Comparison of ENCODE assay signal across 1 cellular context in the genomic region with DNA sequence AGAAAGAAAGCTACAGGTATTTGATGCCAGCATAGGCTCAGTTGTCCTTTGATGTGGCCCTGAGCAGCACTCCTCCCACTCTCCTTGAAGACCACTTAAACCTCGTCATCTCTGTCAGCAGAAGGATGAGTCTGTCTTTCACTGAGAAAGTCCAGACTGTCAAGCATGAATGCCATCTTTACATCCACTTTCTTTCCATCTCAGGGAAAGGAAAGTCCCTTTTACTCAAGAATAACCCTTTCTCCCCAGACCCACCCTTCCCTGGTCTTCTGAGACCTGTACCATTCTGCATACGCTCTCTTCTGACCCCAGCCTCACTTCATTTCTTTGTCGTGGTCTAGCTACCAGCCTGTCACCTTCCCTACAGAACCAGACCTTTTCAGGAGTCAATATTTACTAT.
TF ChIP-seq lines count a peak whose summit lies in the region.

No MANE protein-coding gene starts in this region.

TF ChIP-seq in K562, 482 proteins besides CTCF, POLR2A, EP300 and RAD21:
- TF ChIP-seq ELF4 (CRISPR knock-in tag; IDR thresholded peaks at IDR 0.05) (0 out of 2 replicates have a peak, but pooled peaks have one; percentile 44), MCM5 (IDR thresholded peaks at IDR 0.05; ENCODE audit: low read depth) (0 out of 2 replicates have a peak, but pooled peaks have one; percentile 53)
- TF ChIP-seq, protein P1, sequence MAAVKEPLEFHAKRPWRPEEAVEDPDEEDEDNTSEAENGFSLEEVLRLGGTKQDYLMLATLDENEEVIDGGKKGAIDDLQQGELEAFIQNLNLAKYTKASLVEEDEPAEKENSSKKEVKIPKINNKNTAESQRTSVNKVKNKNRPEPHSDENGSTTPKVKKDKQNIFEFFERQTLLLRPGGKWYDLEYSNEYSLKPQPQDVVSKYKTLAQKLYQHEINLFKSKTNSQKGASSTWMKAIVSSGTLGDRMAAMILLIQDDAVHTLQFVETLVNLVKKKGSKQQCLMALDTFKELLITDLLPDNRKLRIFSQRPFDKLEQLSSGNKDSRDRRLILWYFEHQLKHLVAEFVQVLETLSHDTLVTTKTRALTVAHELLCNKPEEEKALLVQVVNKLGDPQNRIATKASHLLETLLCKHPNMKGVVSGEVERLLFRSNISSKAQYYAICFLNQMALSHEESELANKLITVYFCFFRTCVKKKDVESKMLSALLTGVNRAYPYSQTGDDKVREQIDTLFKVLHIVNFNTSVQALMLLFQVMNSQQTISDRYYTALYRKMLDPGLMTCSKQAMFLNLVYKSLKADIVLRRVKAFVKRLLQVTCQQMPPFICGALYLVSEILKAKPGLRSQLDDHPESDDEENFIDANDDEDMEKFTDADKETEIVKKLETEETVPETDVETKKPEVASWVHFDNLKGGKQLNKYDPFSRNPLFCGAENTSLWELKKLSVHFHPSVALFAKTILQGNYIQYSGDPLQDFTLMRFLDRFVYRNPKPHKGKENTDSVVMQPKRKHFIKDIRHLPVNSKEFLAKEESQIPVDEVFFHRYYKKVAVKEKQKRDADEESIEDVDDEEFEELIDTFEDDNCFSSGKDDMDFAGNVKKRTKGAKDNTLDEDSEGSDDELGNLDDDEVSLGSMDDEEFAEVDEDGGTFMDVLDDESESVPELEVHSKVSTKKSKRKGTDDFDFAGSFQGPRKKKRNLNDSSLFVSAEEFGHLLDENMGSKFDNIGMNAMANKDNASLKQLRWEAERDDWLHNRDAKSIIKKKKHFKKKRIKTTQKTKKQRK (IDR thresholded peaks at IDR 0.05; ENCODE audit: borderline replicate concordance, low read depth, low read length) = no peak
